8 cellular contexts compared by ENCODE assay signal in the genomic region with DNA sequence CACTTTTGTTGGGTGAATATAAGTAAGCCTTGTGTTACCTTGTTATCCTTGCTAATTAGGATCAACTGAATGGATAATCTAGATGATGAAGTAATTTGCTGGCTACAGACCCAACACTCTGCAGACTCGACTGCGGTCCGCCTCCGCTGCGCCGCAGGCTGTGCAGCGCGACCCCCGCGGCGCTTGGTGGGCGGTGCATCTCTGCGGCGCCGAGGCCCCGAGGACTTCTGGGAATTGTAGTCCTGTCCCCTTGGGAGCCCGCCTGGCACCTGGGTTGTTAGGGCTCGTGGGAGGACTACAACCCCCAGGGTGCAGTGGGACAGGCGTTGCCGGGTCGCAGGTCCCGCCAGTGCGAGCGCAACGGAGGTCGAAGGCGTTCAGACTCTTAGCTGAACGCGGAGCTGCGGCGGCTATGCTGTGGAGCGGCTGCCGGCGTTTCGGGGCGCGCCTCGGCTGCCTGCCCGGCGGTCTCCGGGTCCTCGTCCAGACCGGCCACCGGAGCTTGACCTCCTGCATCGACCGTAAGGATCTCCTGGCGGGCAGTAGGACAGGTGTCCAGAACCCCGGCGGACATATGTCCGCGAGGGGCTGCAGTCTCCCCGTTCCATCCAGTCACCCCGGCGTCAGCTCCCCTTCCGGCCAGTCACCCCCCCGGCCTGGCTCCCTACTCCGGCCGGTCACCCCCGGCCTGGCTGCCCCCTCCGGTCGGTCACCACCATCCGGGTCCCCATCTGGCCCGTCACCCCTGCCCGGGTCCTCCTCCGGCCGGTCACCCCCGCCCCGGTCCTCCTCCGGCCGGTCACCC. TPM values are rescaled to one million over a fixed set of nuclear protein-coding genes. Genes with fewer than 3 reads are reported as not detected.
A peak's percentile ranks its signal among the peaks of the same experiment; 100 is the strongest.
DNase-seq lines count a peak whose midpoint lies in the region; ATAC-seq and TF ChIP-seq lines count a peak whose summit lies in the region.

Gene ACAD8, plus strand, starts transcription at position 380 of the 805 bp plus-strand sequence. Its CDS starts 33 bp downstream, at position 413.
Gene THYN1, minus strand, starts transcription at position 164 of the 805 bp plus-strand sequence. CDS start 470 bp downstream, outside the sequence.

- peaks cover 15% of the 10 kb centered on the region for H3K4me1 Mint-ChIP-seq in type B pancreatic cell (ENCODE audit: unreplicated experiment)

- no peaks in the 10 kb centered on the region for H3K9me3 Mint-ChIP-seq in type B pancreatic cell

- H3K4me3 Mint-ChIP-seq in type B pancreatic cell = peak within 1 kb of the TSS; percentile 97

- H3K4me3 ChIP-seq in GM12875 (ENCODE audit: low read depth, low read length) (peak within 1 kb of the TSS; percentile 98), adipocyte (ENCODE audit: low read length) (peak within 1 kb of the TSS; percentile 97), cardiac muscle cell (peak within 1 kb of the TSS; percentile 54)

- ATAC-seq in HG02798 (IDR thresholded peaks at IDR 0.05; ENCODE audit: poor library complexity, unreplicated experiment) = peak; percentile 100

- H3K4me1 ChIP-seq in adipocyte (ENCODE audit: control insufficient read depth, insufficient read depth, low read length) (peaks cover 39% of the 10 kb centered on the region), cardiac muscle cell (ENCODE audit: low read depth) (peaks cover 5% of the 10 kb centered on the region)

- DNase-seq in NCI-H1436 (lab: John Stamatoyannopoulos, UW) (peak; percentile 97), T follicular helper cell (ENCODE audit: low read depth) (peak; percentile 94), adipocyte (ENCODE audit: low read depth) (peak; percentile 99), cardiac muscle cell (ENCODE audit: low read depth in 1 of 2, low spot score in 1 of 2) (peak; percentile 98 to 99), pons (ENCODE audit: low spot score) (peak; percentile 96), type B pancreatic cell (ENCODE audit: extremely low spot score, unreplicated experiment) (peak; percentile 96)

- H3K9me3 ChIP-seq in adipocyte (ENCODE audit: control insufficient read depth, low read length) (no peaks in the 10 kb centered on the region), cardiac muscle cell (ENCODE audit: low read depth) (no peaks in the 10 kb centered on the region)

- no peaks in the 10 kb centered on the region for H3K27me3 ChIP-seq in adipocyte (replicated peaks; ENCODE audit: control insufficient read depth, insufficient read depth, low read length)
- H3K27me3 ChIP-seq in cardiac muscle cell = no peaks in the 10 kb centered on the region

- H3K27ac Mint-ChIP-seq in type B pancreatic cell = peak within 1 kb of the TSS; percentile 24

- H3K36me3 Mint-ChIP-seq in type B pancreatic cell = peaks cover 8% of the 10 kb centered on the region

- H3K27me3 Mint-ChIP-seq in type B pancreatic cell = no peaks in the 10 kb centered on the region

- H3K36me3 ChIP-seq in adipocyte (ENCODE audit: control insufficient read depth, insufficient read depth, low read length, severe bottlenecking) (peaks cover 30% of the 10 kb centered on the region), cardiac muscle cell (peaks cover 20% of the 10 kb centered on the region)

- peak within 1 kb of the TSS; percentile 89 for H3K9ac ChIP-seq in adipocyte (ENCODE audit: low read length)

- no peak for TF ChIP-seq CTCF in GM12875 (IDR thresholded peaks at IDR 0.05; ENCODE audit: borderline replicate concordance, insufficient read depth, low read depth, low read length)
- no peak for TF ChIP-seq CTCF in cardiac muscle cell (IDR thresholded peaks at IDR 0.05; ENCODE audit: low read depth, low read length)
- TF ChIP-seq CTCF in type B pancreatic cell (conservative IDR thresholded peaks at IDR 0.05) = peak; percentile 39

- H3K27ac ChIP-seq in cardiac muscle cell = no peak within 1 kb of the TSS

RNA-seq across cellular contexts. Expression of gene ACAD8, which starts in this region (rescaled TPM):
- total RNA-seq in cardiac muscle cell = 45.7 and 55.7 TPM in 2 replicates
- 52.4 and 70.4 TPM in 2 replicates for polyA plus RNA-seq in cardiac muscle cell
- total RNA-seq in type B pancreatic cell (ENCODE audit: low replicate concordance) = 26.4 and 29.8 TPM in 2 replicates

RNA-seq across cellular contexts. Expression of gene THYN1, which starts in this region (rescaled TPM):
- total RNA-seq in cardiac muscle cell = 87.4 and 90.2 TPM in 2 replicates
- 123 and 145 TPM in 2 replicates for polyA plus RNA-seq in cardiac muscle cell
- total RNA-seq in type B pancreatic cell (ENCODE audit: low replicate concordance) = 28.7 and 44.3 TPM in 2 replicates
